In genomic region chr17:75407655-75408352, GRCh38 we compare ENCODE assay signal across 20 cellular contexts.
"Had no signal": no experiment of that assay in that cellular context is flagged by ENCODE, and none has a peak within 500 bp of the region (broad histone marks: within the 10 kb centered on the region; RNA-seq: fewer than 3 reads in every experiment).

No MANE protein-coding gene starts in this region.

- ATAC-seq: activated T-helper 17 cell treated with anti-CD3 and anti-CD28 coated beads, Interleukin-2, amount 50 U/mL, for 72 hours; heart left ventricle; mucosa of descending colon; stimulated activated naive B cell treated with anti-CD40 and anti-IgM and Interleukin-4, amounts not matched to agents 10 μg/mL and 1 μg/mL and 100 μg/mL, for 72 hours; upper lobe of right lung had no signal

- H3K4me3 ChIP-seq: heart left ventricle, left ventricle myocardium inferior, mucosa of descending colon, spleen, upper lobe of right lung had no signal

- H3K27me3 ChIP-seq: brain microvascular endothelial cell, heart left ventricle, spleen, upper lobe of right lung had no signal

- H3K4me3 Mint-ChIP-seq: activated CD4-positive, alpha-beta memory T cell treated with anti-CD3 and anti-CD28 coated beads, Interleukin-2, amount 10 ng/mL, durations not matched to agents 7 days and 5 days; activated T-helper 17 cell treated with anti-CD3 and anti-CD28 coated beads, Interleukin-2, amount 50 U/mL, for 72 hours; memory B cell; stimulated activated naive B cell treated with anti-CD40 and anti-IgM and Interleukin-4, amounts not matched to agents 10 μg/mL and 1 μg/mL and 100 μg/mL, for 72 hours; T-helper 2 cell treated with Interferon-gamma antibody and Interleukin-4, amounts not matched to agents 5 μg/mL and 100 μg/mL, for 36 hours had no signal

- H3K27me3 Mint-ChIP-seq: activated CD4-positive, alpha-beta memory T cell treated with anti-CD3 and anti-CD28 coated beads, Interleukin-2, amount 10 ng/mL, durations not matched to agents 7 days and 5 days; activated T-helper 17 cell treated with anti-CD3 and anti-CD28 coated beads, Interleukin-2, amount 50 U/mL, for 72 hours; memory B cell; naive B cell; stimulated activated naive B cell treated with anti-CD40 and anti-IgM and Interleukin-4, amounts not matched to agents 10 μg/mL and 1 μg/mL and 100 μg/mL, for 72 hours had no signal

- H3K27ac ChIP-seq: brain microvascular endothelial cell, left ventricle myocardium inferior, parathyroid adenoma, upper lobe of right lung had no signal

- H3K9ac ChIP-seq: parathyroid adenoma had no signal

- DNase-seq: activated CD4-positive, alpha-beta memory T cell treated with anti-CD3 and anti-CD28 coated beads, Interleukin-2, amount 10 ng/mL, durations not matched to agents 7 days and 5 days; activated CD4-positive, alpha-beta T cell treated with anti-CD3 and anti-CD28 coated beads for 4 hours; activated naive CD4-positive, alpha-beta T cell treated with anti-CD3 and anti-CD28 coated beads, Interleukin-2, amount 50 U/mL, for 16 hours; activated T-cell treated with anti-CD3 and anti-CD28 coated beads, Interleukin-2, amount 50 U/mL, for 1 hour; aorta; brain microvascular endothelial cell; central memory CD4-positive, alpha-beta T cell; heart left ventricle; kidney glomerular epithelial cell; left ventricle myocardium inferior; mucosa of descending colon; naive B cell; spleen; stimulated activated CD4-positive, alpha-beta T cell treated with anti-CD3 and anti-CD28 coated beads, Interleukin-4, amount 100 ng/mL, for 4 hours; stimulated activated naive B cell treated with anti-CD40 and anti-IgM and Interleukin-4, amounts not matched to agents 10 μg/mL and 1 μg/mL and 100 μg/mL, for 72 hours; upper lobe of right lung had no signal

- H3K4me1 ChIP-seq: parathyroid adenoma had no signal

- H3K9me3 ChIP-seq: heart left ventricle, left ventricle myocardium inferior, mucosa of descending colon, spleen, upper lobe of right lung had no signal

- H3K36me3 Mint-ChIP-seq: naive B cell had no signal

- H3K27ac Mint-ChIP-seq: activated CD4-positive, alpha-beta memory T cell treated with anti-CD3 and anti-CD28 coated beads, Interleukin-2, amount 10 ng/mL, durations not matched to agents 7 days and 5 days; activated T-helper 17 cell treated with anti-CD3 and anti-CD28 coated beads, Interleukin-2, amount 50 U/mL, for 72 hours; memory B cell; stimulated activated naive B cell treated with anti-CD40 and anti-IgM and Interleukin-4, amounts not matched to agents 10 μg/mL and 1 μg/mL and 100 μg/mL, for 72 hours; T-helper 2 cell treated with Interferon-gamma antibody and Interleukin-4, amounts not matched to agents 5 μg/mL and 100 μg/mL, for 36 hours had no signal

- H3K36me3 ChIP-seq: brain microvascular endothelial cell, heart left ventricle, left ventricle myocardium inferior, spleen, upper lobe of right lung had no signal
